Comparison of ENCODE assay signal across 2 cellular contexts in genomic region chr20:4076671-4077070, GRCh38.
TF ChIP-seq lines count a peak whose summit lies in the region.

No MANE protein-coding gene starts in this region.

TF ChIP-seq in IMR-90, 13 proteins besides CTCF, POLR2A, EP300 and RAD21 (continued from another document):
- TF ChIP-seq USF2 (IDR thresholded peaks at IDR 0.05; ENCODE audit: low read depth, low read length) = no peak
- TF ChIP-seq NFE2L2 (IDR thresholded peaks at IDR 0.05; ENCODE audit: low read depth, low read length) = no peak
- peak; percentile 69 for TF ChIP-seq FOS (IDR thresholded peaks at IDR 0.05; ENCODE audit: low read depth, low read length)
- no peak for TF ChIP-seq CHD1 (IDR thresholded peaks at IDR 0.05; ENCODE audit: low read depth, low read length)
- no peak for TF ChIP-seq SMC3 (IDR thresholded peaks at IDR 0.05; ENCODE audit: low read depth, low read length)
- peak; percentile 68 for TF ChIP-seq RCOR1 (IDR thresholded peaks at IDR 0.05; ENCODE audit: insufficient replicate concordance, low read length)

TF ChIP-seq in K562, 482 proteins besides CTCF, POLR2A, EP300 and RAD21 (continued from another document):
- no peak for TF ChIP-seq PBX2 (CRISPR knock-in tag; IDR thresholded peaks at IDR 0.05; ENCODE audit: low read depth)
- TF ChIP-seq PBX2 (tag; conservative IDR thresholded peaks at IDR 0.05; ENCODE audit: low read depth) = peak; percentile 49
